In genomic region chr7:87759511-87759910, GRCh38 we compare ENCODE assay signal across 27 cellular contexts.
"Had no signal": no experiment of that assay in that cellular context is flagged by ENCODE, and none has a peak within 500 bp of the region (broad histone marks: within the 10 kb centered on the region; RNA-seq: fewer than 3 reads in every experiment).

No MANE protein-coding gene starts in this region.

- H3K4me1 ChIP-seq: colonic mucosa, esophagus muscularis mucosa, esophagus squamous epithelium, foreskin keratinocyte, gastrocnemius medialis, gastroesophageal sphincter, heart left ventricle, heart right ventricle had no signal

- H3K36me3 ChIP-seq: colonic mucosa, esophagus muscularis mucosa, esophagus squamous epithelium, gastrocnemius medialis, gastroesophageal sphincter, heart left ventricle, heart right ventricle had no signal

- FAIRE-seq: colon, endometrium, endothelial cell of umbilical vein, frontal cortex had no signal

- DNase-seq: colonic mucosa; cortex of kidney; dermis blood vessel endothelial cell; dorsolateral prefrontal cortex; effector CD4-positive, alpha-beta T cell; effector CD8-positive, alpha-beta T cell; effector memory CD4-positive, alpha-beta T cell; effector memory CD8-positive, alpha-beta T cell; endodermal cell; erythroblast; esophagus squamous epithelium; foreskin fibroblast; foreskin keratinocyte; foreskin melanocyte; gastrocnemius medialis; glutamatergic neuron; head of caudate nucleus; heart left ventricle; heart right ventricle had no signal

- H3K9me3 ChIP-seq: colonic mucosa, esophagus muscularis mucosa, esophagus squamous epithelium, gastrocnemius medialis had no signal

- H3K27me3 ChIP-seq: colonic mucosa, dorsolateral prefrontal cortex, esophagus muscularis mucosa, esophagus squamous epithelium, foreskin keratinocyte, gastrocnemius medialis, gastroesophageal sphincter, heart left ventricle, heart right ventricle had no signal

- H3K4me3 ChIP-seq: colonic mucosa, coronary artery, dorsolateral prefrontal cortex, esophagus muscularis mucosa, esophagus squamous epithelium, gastrocnemius medialis, gastroesophageal sphincter, heart left ventricle, heart right ventricle had no signal

- H3K27ac ChIP-seq: colonic mucosa, coronary artery, dorsolateral prefrontal cortex, epithelial cell of prostate, esophagus muscularis mucosa, esophagus squamous epithelium, foreskin keratinocyte, gastrocnemius medialis, gastroesophageal sphincter, heart left ventricle, heart right ventricle had no signal
